In genomic region chr20:3044336-3044965, GRCh38 we compare ENCODE assay signal across 1 cellular context.
TF ChIP-seq lines count a peak whose summit lies in the region.

No MANE protein-coding gene starts in this region.

TF ChIP-seq in GM12878, 131 proteins besides CTCF, POLR2A, EP300 and RAD21:
- no peak for TF ChIP-seq ZNF384 (IDR thresholded peaks at IDR 0.05; ENCODE audit: borderline replicate concordance, low read depth, low read length)
- TF ChIP-seq POLR2AphosphoS5 (IDR thresholded peaks at IDR 0.05; ENCODE audit: low read length) = no peak
- no peak for TF ChIP-seq USF2 (IDR thresholded peaks at IDR 0.05; ENCODE audit: borderline replicate concordance, low read depth, low read length)
